13 cellular contexts compared by ENCODE assay signal in genomic region chr11:122803306-122803705, GRCh38. TPM values are rescaled to one million over a fixed set of nuclear protein-coding genes. Genes with fewer than 3 reads are reported as not detected.
A peak's percentile ranks its signal among the peaks of the same experiment; 100 is the strongest.
DNase-seq lines count a peak whose midpoint lies in the region; ATAC-seq and TF ChIP-seq lines count a peak whose summit lies in the region.
"Had no signal": no experiment of that assay in that cellular context is flagged by ENCODE, and none has a peak within 500 bp of the region (broad histone marks: within the 10 kb centered on the region; RNA-seq: fewer than 3 reads in every experiment).

No MANE protein-coding gene starts in this region.

- peak overlapping the region; percentile 68 for H3K4me2 ChIP-seq in BLaER1

- H3K4me1 ChIP-seq in BLaER1 (peaks cover 89% of the 10 kb centered on the region), stomach (peaks cover 0 to 6% (median 3%) of the 10 kb centered on the region in 4 donors)

- H3K27me3 Mint-ChIP-seq in chondrocyte (ENCODE audit: low read depth) (no peaks in the 10 kb centered on the region), nephron progenitor cell (ENCODE audit: low read depth, poor library complexity) (no peaks in the 10 kb centered on the region)
- H3K27me3 Mint-ChIP-seq in activated CD8-positive, alpha-beta memory T cell treated with anti-CD3 and anti-CD28 coated beads, Interleukin-2, amount 10 ng/mL, durations not matched to agents 7 days and 5 days: no peaks in the 10 kb centered on the region
- H3K27me3 Mint-ChIP-seq: memory B cell had no signal

- H3K4me3 Mint-ChIP-seq in chondrocyte (ENCODE audit: unreplicated experiment): no peak overlapping the region
- H3K4me3 Mint-ChIP-seq in nephron progenitor cell: no peak overlapping the region
- no peak overlapping the region for H3K4me3 Mint-ChIP-seq in activated CD8-positive, alpha-beta memory T cell treated with anti-CD3 and anti-CD28 coated beads, Interleukin-2, amount 10 ng/mL, durations not matched to agents 7 days and 5 days
- H3K4me3 Mint-ChIP-seq: memory B cell had no signal

- H3K4me3 ChIP-seq in BLaER1 (no peak overlapping the region), NB4 (ENCODE audit: low read depth, low read length) (no peak overlapping the region), stomach (no peak overlapping the region)

- no peak for TF ChIP-seq EP300 in stomach (IDR thresholded peaks at IDR 0.05)

- DNase-seq in NB4 (ENCODE audit: low read depth) (peak; percentile 27), chondrocyte (ENCODE audit: low spot score) (no peak), nephron progenitor cell (no peak), DMS79 (lab: John Stamatoyannopoulos, UW) (no peak), stomach (no peak)
- DNase-seq in activated CD8-positive, alpha-beta memory T cell treated with anti-CD3 and anti-CD28 coated beads, Interleukin-2, amount 10 ng/mL, durations not matched to agents 7 days and 5 days: no peak
- DNase-seq: NCI-H748 treated with DMSO at 0.1 percent for 48 hours, T1000 had no signal

- ATAC-seq in GM21367 (IDR thresholded peaks at IDR 0.05; ENCODE audit: unreplicated experiment): no peak
- ATAC-seq in activated CD8-positive, alpha-beta memory T cell treated with anti-CD3 and anti-CD28 coated beads, Interleukin-2, amount 10 ng/mL, durations not matched to agents 7 days and 5 days: no peak
- ATAC-seq: HepG2 had no signal

- H3K9ac ChIP-seq in BLaER1: peak overlapping the region; percentile 40; the same call in 1 of the 2 replicates

- CTCF ChIA-PET in activated CD8-positive, alpha-beta memory T cell treated with anti-CD3 and anti-CD28 coated beads, Interleukin-2, amount 10 ng/mL, durations not matched to agents 7 days and 5 days (lab: Charles Lee): interaction anchor here (1.2 kb wide), 1 partner anchor 7 kb away, joined by 4 read pairs; no protein-coding TSS in a partner anchor

- H3K9me3 Mint-ChIP-seq in chondrocyte (ENCODE audit: low read depth): no peaks in the 10 kb centered on the region
- H3K9me3 Mint-ChIP-seq in nephron progenitor cell: peaks cover 4% of the 10 kb centered on the region
- H3K9me3 Mint-ChIP-seq in activated CD8-positive, alpha-beta memory T cell treated with anti-CD3 and anti-CD28 coated beads, Interleukin-2, amount 10 ng/mL, durations not matched to agents 7 days and 5 days (ENCODE audit: low read depth): no peaks in the 10 kb centered on the region
- H3K9me3 Mint-ChIP-seq: memory B cell had no signal

- intact Hi-C loops in stomach (cut with DNase I; ENCODE audit: low total_unique reads): no loop called here

- TF ChIP-seq POLR2A in NB4 (IDR thresholded peaks at IDR 0.05; ENCODE audit: extremely low read depth, insufficient read length): no peak
- no peak for TF ChIP-seq POLR2A in stomach (IDR thresholded peaks at IDR 0.05)

- WGBS in stomach, 5 donors: 77 to 85% (median 79%) methylated on average over 2 of the region's 2 CpGs

- H3K36me3 Mint-ChIP-seq in chondrocyte (ENCODE audit: low read depth): no peaks in the 10 kb centered on the region
- peaks cover 20% of the 10 kb centered on the region for H3K36me3 Mint-ChIP-seq in nephron progenitor cell (ENCODE audit: low read depth)
- peaks cover 20% of the 10 kb centered on the region for H3K36me3 Mint-ChIP-seq in activated CD8-positive, alpha-beta memory T cell treated with anti-CD3 and anti-CD28 coated beads, Interleukin-2, amount 10 ng/mL, durations not matched to agents 7 days and 5 days
- H3K36me3 Mint-ChIP-seq: memory B cell had no signal

- H3K27ac ChIP-seq in BLaER1 (peak overlapping the region; percentile 44; the same call in 1 of the 2 replicates), stomach (no peak overlapping the region)

- peak overlapping the region; percentile 69 for H3K27ac Mint-ChIP-seq in chondrocyte (ENCODE audit: unreplicated experiment)
- H3K27ac Mint-ChIP-seq in nephron progenitor cell: peak overlapping the region; percentile 85
- no peak overlapping the region for H3K27ac Mint-ChIP-seq in activated CD8-positive, alpha-beta memory T cell treated with anti-CD3 and anti-CD28 coated beads, Interleukin-2, amount 10 ng/mL, durations not matched to agents 7 days and 5 days
- H3K27ac Mint-ChIP-seq: memory B cell had no signal

- H3K27me3 ChIP-seq in BLaER1 (no peaks in the 10 kb centered on the region), stomach (no peaks in the 10 kb centered on the region)

- no peak for TF ChIP-seq CTCF in NB4 (IDR thresholded peaks at IDR 0.05; ENCODE audit: low read depth, low read length)
- TF ChIP-seq CTCF in chondrocyte (IDR thresholded peaks at IDR 0.05): no peak
- TF ChIP-seq CTCF in nephron progenitor cell (IDR thresholded peaks at IDR 0.05): no peak
- no peak for TF ChIP-seq CTCF in stomach (IDR thresholded peaks at IDR 0.05)

- H4K20me1 ChIP-seq in BLaER1: peaks cover 100% of the 10 kb centered on the region

- H3K36me3 ChIP-seq in BLaER1 (peaks cover 100% of the 10 kb centered on the region), stomach (peaks cover 0 to 15% (median 4%) of the 10 kb centered on the region in 4 donors)

- no peaks in the 10 kb centered on the region for H3K9me3 ChIP-seq in BLaER1
- H3K9me3 ChIP-seq in stomach: no peaks in the 10 kb centered on the region

- H3K4me1 Mint-ChIP-seq in chondrocyte (ENCODE audit: low read depth) (peaks cover 30% of the 10 kb centered on the region), nephron progenitor cell (peaks cover 40% of the 10 kb centered on the region)
- H3K4me1 Mint-ChIP-seq in activated CD8-positive, alpha-beta memory T cell treated with anti-CD3 and anti-CD28 coated beads, Interleukin-2, amount 10 ng/mL, durations not matched to agents 7 days and 5 days: peaks cover 29% of the 10 kb centered on the region

RNA-seq across cellular contexts. Expression of gene CRTAM, which starts 35.0 kb away (rescaled TPM):
- total RNA-seq in chondrocyte (not detected in 3 replicates), stomach (1 to 10 TPM in 1 of 5 donors, not detected in 4; 4.6 TPM)
- polyA plus RNA-seq in stomach: under 1 TPM in 1 of 3 donors, not detected in 2; 0.08 TPM
- total RNA-seq in activated CD8-positive, alpha-beta memory T cell treated with anti-CD3 and anti-CD28 coated beads, Interleukin-2, amount 10 ng/mL, durations not matched to agents 7 days and 5 days: 10 to 100 TPM in 1 of 2 experiments, 1 to 10 TPM in 1; 8.1 to 15.3 TPM
- total RNA-seq: endothelial cell of umbilical vein, HepG2 had no signal
- polyA plus RNA-seq: endothelial cell of umbilical vein, HepG2 had no signal
